ENCODE assay signal across 10 cellular contexts in genomic region chr17:50173335-50173941, GRCh38. TPM values are rescaled to one million over a fixed set of nuclear protein-coding genes. Genes with fewer than 3 reads are reported as not detected.
DNase-seq lines count a peak whose midpoint lies in the region; ATAC-seq and TF ChIP-seq lines count a peak whose summit lies in the region.
"Had no signal": no experiment of that assay in that cellular context is flagged by ENCODE, and none has a peak within 500 bp of the region (broad histone marks: within the 10 kb centered on the region; RNA-seq: fewer than 3 reads in every experiment).

No MANE protein-coding gene starts in this region.

- TF ChIP-seq CTCF in brain microvascular endothelial cell (IDR thresholded peaks at IDR 0.05; ENCODE audit: low read depth, low read length, missing control alignments) (no peak), hepatocyte (IDR thresholded peaks at IDR 0.05; ENCODE audit: poor library complexity) (no peak)

- DNase-seq in H4 (ENCODE audit: low spot score) (peak; percentile 75), brain microvascular endothelial cell (peak; percentile 87), hepatocyte (ENCODE audit: low spot score) (no peak), NCI-H345 treated with DMSO at 0.1 percent for 48 hours (lab: John Stamatoyannopoulos, UW; ENCODE audit: unreplicated experiment) (no peak)
- DNase-seq: DMS79; stimulated activated CD4-positive, alpha-beta T cell treated with anti-CD3 and anti-CD28 coated beads, Interleukin-2, amount 100 ng/mL, for 24 hours had no signal

- ATAC-seq in HG02885 (IDR thresholded peaks at IDR 0.05; ENCODE audit: poor library complexity, unreplicated experiment): no peak
- ATAC-seq in GM19463 (IDR thresholded peaks at IDR 0.05; ENCODE audit: unreplicated experiment): no peak
- no peak for ATAC-seq in HG02870 (IDR thresholded peaks at IDR 0.05; ENCODE audit: unreplicated experiment)

- H3K27me3 ChIP-seq in brain microvascular endothelial cell (replicated peaks) (no peaks in the 10 kb centered on the region), hepatocyte (no peaks in the 10 kb centered on the region), skeletal muscle satellite cell (ENCODE audit: control insufficient read depth, insufficient read depth, low read length) (no peaks in the 10 kb centered on the region)

- H2AFZ ChIP-seq in hepatocyte: no peak overlapping the region

- no peak overlapping the region for H3K4me3 ChIP-seq in brain microvascular endothelial cell (ENCODE audit: low read depth, low read length)
- H3K4me3 ChIP-seq in hepatocyte: no peak overlapping the region
- H3K4me3 ChIP-seq in skeletal muscle satellite cell (ENCODE audit: low read length): peak overlapping the region; percentile 16

- H3K79me2 ChIP-seq in hepatocyte: no peaks in the 10 kb centered on the region

- no peaks in the 10 kb centered on the region for H4K20me1 ChIP-seq in hepatocyte (ENCODE audit: insufficient read depth, poor library complexity, severe bottlenecking)

- H3K9me2 ChIP-seq in hepatocyte (replicated peaks; ENCODE audit: insufficient read depth): no peaks in the 10 kb centered on the region

- H3K9ac ChIP-seq in skeletal muscle satellite cell (ENCODE audit: low read depth, low read length): peak overlapping the region; percentile 76

- H3K36me3 ChIP-seq in brain microvascular endothelial cell (replicated peaks) (no peaks in the 10 kb centered on the region), hepatocyte (replicated peaks; ENCODE audit: insufficient read depth, low read depth) (no peaks in the 10 kb centered on the region), skeletal muscle satellite cell (ENCODE audit: insufficient read depth, low read length) (no peaks in the 10 kb centered on the region)

- H3K4me2 ChIP-seq in hepatocyte (peak overlapping the region; percentile 27), skeletal muscle satellite cell (ENCODE audit: low read length) (peak overlapping the region; percentile 42)

- no peaks in the 10 kb centered on the region for H3K9me3 ChIP-seq in hepatocyte (ENCODE audit: low read depth)
- H3K9me3 ChIP-seq in skeletal muscle satellite cell (replicated peaks; ENCODE audit: low read length): no peaks in the 10 kb centered on the region

- H3K27ac ChIP-seq in brain microvascular endothelial cell (peak overlapping the region; percentile 91), hepatocyte (peak overlapping the region; percentile 83)

- in situ Hi-C loops in brain microvascular endothelial cell (cut with HindIII; ENCODE audit: low pct_ligation_motif_present, low sequenced_read_pairs): no loop called here

- H3K4me1 ChIP-seq in hepatocyte (ENCODE audit: insufficient read depth): peaks cover 40% of the 10 kb centered on the region
- H3K4me1 ChIP-seq in skeletal muscle satellite cell (ENCODE audit: control insufficient read depth, insufficient read depth, low read length): peaks cover 45% of the 10 kb centered on the region

- WGBS in hepatocyte (ENCODE audit: low lambda C conversion rate, missing lambda C conversion rate): 47% methylated on average over 10 of the region's 10 CpGs

RNA-seq across cellular contexts. Expression of gene SGCA, which starts 7.6 kb away (rescaled TPM):
- 0.45 TPM in 1 of 2 replicates, not detected in the other for total RNA-seq in H4 (2014; rRNA removed; shearing (Covaris generic))
- total RNA-seq in hepatocyte: 0.37 TPM in 1 of 2 replicates, not detected in the other
- polyA plus RNA-seq in hepatocyte: 0.83 and 2.2 TPM in 2 replicates
- total RNA-seq in skeletal muscle satellite cell (2012; rRNA removed): 2.5 and 15.7 TPM in 2 replicates

RNA-seq across cellular contexts. Expression of gene PPP1R9B, which starts 23.0 kb away (rescaled TPM):
- 16.3 and 18.5 TPM in 2 replicates for total RNA-seq in H4 (2014; rRNA removed; shearing (Covaris generic))
- total RNA-seq in hepatocyte: 22.5 and 26.2 TPM in 2 replicates
- 5.1 and 6.7 TPM in 2 replicates for polyA plus RNA-seq in hepatocyte
- total RNA-seq in skeletal muscle satellite cell (2012; rRNA removed): 29.2 and 29.5 TPM in 2 replicates

RNA-seq across cellular contexts. Expression of gene COL1A1, which starts 28.0 kb away (rescaled TPM):
- total RNA-seq in H4 (2014; rRNA removed; shearing (Covaris generic)): 11.1 and 25.7 TPM in 2 replicates
- 351 and 1,063 TPM in 2 replicates for total RNA-seq in hepatocyte
- polyA plus RNA-seq in hepatocyte: 5,822 and 6,071 TPM in 2 replicates
- total RNA-seq in skeletal muscle satellite cell (2012; rRNA removed): 1,202 and 1,869 TPM in 2 replicates

RNA-seq across cellular contexts. Expression of gene SAMD14, which starts 43.5 kb away (rescaled TPM):
- total RNA-seq in H4 (2014; rRNA removed; shearing (Covaris generic)): 0.70 and 1.2 TPM in 2 replicates
- 2.4 and 3.1 TPM in 2 replicates for total RNA-seq in hepatocyte
- polyA plus RNA-seq in hepatocyte: 3.1 and 4.2 TPM in 2 replicates
- 0.44 and 0.51 TPM in 2 replicates for total RNA-seq in skeletal muscle satellite cell (2012; rRNA removed)

Comparison
In these comparisons a context has a peak if more than half of its experiments do, and no peak if none do; other contexts are left out.
1. DNase-seq: peak in H4 (single experiment) and brain microvascular endothelial cell (single experiment); none in hepatocyte (single experiment) and NCI-H345 treated with DMSO at 0.1 percent for 48 hours (single experiment).
2. RNA of gene COL1A1, which starts 28.0 kb away (total RNA-seq): 351 to 1,063 TPM in hepatocyte; 11.1 to 25.7 TPM in H4; every median in the first group is over 10 times any median in the second.